Comparison of ENCODE assay signal across 8 cellular contexts in the genomic region with DNA sequence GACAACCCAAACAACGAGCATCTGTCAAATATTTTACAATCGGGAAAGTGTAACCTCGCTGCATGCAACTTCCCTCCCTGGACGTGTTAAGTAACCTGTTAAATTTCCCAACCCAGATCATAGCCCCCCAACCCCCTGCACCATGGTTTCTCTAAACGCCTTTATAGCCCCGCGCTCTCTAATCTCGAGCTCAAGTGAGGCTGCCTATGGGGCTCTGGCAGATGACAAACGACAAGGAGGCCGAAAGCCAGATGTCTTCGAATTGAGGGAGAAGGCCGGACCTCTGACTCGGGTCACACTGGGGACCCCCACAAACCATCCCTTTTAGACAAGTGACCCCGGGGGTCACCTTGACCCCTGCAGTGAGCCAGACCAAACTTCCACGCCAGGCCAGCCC. TPM values are rescaled to one million over a fixed set of nuclear protein-coding genes. Genes with fewer than 3 reads are reported as not detected.
DNase-seq lines count a peak whose midpoint lies in the region; ATAC-seq, FAIRE-seq and TF ChIP-seq lines count a peak whose summit lies in the region.

No MANE protein-coding gene starts in this region.

- H3K27me3 ChIP-seq in right atrium auricular region (no peaks in the 10 kb centered on the region), skeletal muscle tissue (ENCODE audit: control insufficient read depth in 3 of 3, insufficient read depth in 3 of 3, low read length in 3 of 3) (no peaks in the 10 kb centered on the region)

- H3K36me3 Mint-ChIP-seq in HFFc6 (ENCODE audit: low read depth): peaks cover 11% of the 10 kb centered on the region; the same call in 1 of the 2 replicates
- peaks cover 14% of the 10 kb centered on the region for H3K36me3 Mint-ChIP-seq in activated CD8-positive, alpha-beta T cell treated with anti-CD3 and anti-CD28 coated beads for 36 hours (ENCODE audit: low read depth)

- peak overlapping the region; percentile 94 to 95 for H3K4me3 ChIP-seq in right atrium auricular region
- H3K4me3 ChIP-seq in skeletal muscle tissue (ENCODE audit: low read length in 3 of 3): peak overlapping the region; percentile 93 to 99 (median 99)

- no peak for DNase-seq in HFFc6
- peak; percentile 16 for DNase-seq in activated CD8-positive, alpha-beta T cell treated with anti-CD3 and anti-CD28 coated beads for 36 hours
- DNase-seq in right atrium auricular region (ENCODE audit: low spot score): no peak
- DNase-seq in urothelium cell line (ENCODE audit: low spot score): no peak
- DNase-seq in kidney tubule cell (ENCODE audit: low spot score): no peak
- no peak for DNase-seq in NCI-H1048 (lab: John Stamatoyannopoulos, UW)

- peaks cover 7% of the 10 kb centered on the region for H3K27me3 Mint-ChIP-seq in HFFc6 (ENCODE audit: insufficient read depth)
- no peaks in the 10 kb centered on the region for H3K27me3 Mint-ChIP-seq in activated CD8-positive, alpha-beta T cell treated with anti-CD3 and anti-CD28 coated beads for 36 hours

- no peaks in the 10 kb centered on the region for H3K9me3 ChIP-seq in right atrium auricular region
- no peaks in the 10 kb centered on the region for H3K9me3 ChIP-seq in skeletal muscle tissue (ENCODE audit: control insufficient read depth in 3 of 3, low read length in 3 of 3)

- POLR2A ChIA-PET in activated CD8-positive, alpha-beta T cell treated with anti-CD3 and anti-CD28 coated beads for 36 hours (lab: Charles Lee): interaction anchor here (1.0 to 1.7 kb wide), 3 partner anchors 8 to 17 kb away, joined by 3 to 4 read pairs (median 3); no protein-coding TSS in a partner anchor

- CTCF ChIA-PET in activated CD8-positive, alpha-beta T cell treated with anti-CD3 and anti-CD28 coated beads for 36 hours (lab: Charles Lee): interaction anchor here (1.0 to 1.5 kb wide), 6 partner anchors 133 to 507 kb away, joined by 3 to 5 read pairs (median 3); partner anchors contain the start of gene KCNG3

- peak overlapping the region; percentile 97 to 99 (median 99) for H3K9ac ChIP-seq in skeletal muscle tissue (ENCODE audit: low read depth in 1 of 3, low read length in 3 of 3)

- H3K9me3 Mint-ChIP-seq in HFFc6: no peaks in the 10 kb centered on the region
- no peaks in the 10 kb centered on the region for H3K9me3 Mint-ChIP-seq in activated CD8-positive, alpha-beta T cell treated with anti-CD3 and anti-CD28 coated beads for 36 hours

- H3K4me3 Mint-ChIP-seq in HFFc6: peak overlapping the region; percentile 93
- H3K4me3 Mint-ChIP-seq in activated CD8-positive, alpha-beta T cell treated with anti-CD3 and anti-CD28 coated beads for 36 hours: peak overlapping the region; percentile 89

- intact Hi-C loops in activated CD8-positive, alpha-beta T cell treated with anti-CD3 and anti-CD28 coated beads for 36 hours (cut with micrococcal nuclease): loop anchor here (5.0 kb wide), 1 partner anchor 263 kb away; no protein-coding TSS in a partner anchor

- TF ChIP-seq CTCF in HFFc6 (IDR thresholded peaks at IDR 0.05) (no peak), right atrium auricular region (IDR thresholded peaks at IDR 0.05) (no peak)
- TF ChIP-seq CTCF in activated CD8-positive, alpha-beta T cell treated with anti-CD3 and anti-CD28 coated beads for 36 hours (IDR thresholded peaks at IDR 0.05): no peak

- H3K4me1 ChIP-seq in right atrium auricular region: peaks cover 0 to 38% of the 10 kb centered on the region in 2 donors
- peaks cover 18 to 29% (median 25%) of the 10 kb centered on the region in 3 donors for H3K4me1 ChIP-seq in skeletal muscle tissue (ENCODE audit: control insufficient read depth in 3 of 3, insufficient read depth in 3 of 3, low read length in 3 of 3)

- H3K36me3 ChIP-seq in right atrium auricular region (no peaks in the 10 kb centered on the region), skeletal muscle tissue (ENCODE audit: control insufficient read depth in 3 of 3, insufficient read depth in 3 of 3, low read length in 3 of 3) (peaks cover 0 to 2% (median 0%) of the 10 kb centered on the region in 3 donors)

- peaks cover 45% of the 10 kb centered on the region for H3K4me1 Mint-ChIP-seq in HFFc6 (ENCODE audit: low read depth)
- H3K4me1 Mint-ChIP-seq in activated CD8-positive, alpha-beta T cell treated with anti-CD3 and anti-CD28 coated beads for 36 hours (ENCODE audit: low read depth): peaks cover 48% of the 10 kb centered on the region

- peak overlapping the region; percentile 99 for H3K27ac Mint-ChIP-seq in HFFc6
- H3K27ac Mint-ChIP-seq in activated CD8-positive, alpha-beta T cell treated with anti-CD3 and anti-CD28 coated beads for 36 hours: peak overlapping the region; percentile 99

- H3K27ac ChIP-seq in right atrium auricular region: peak overlapping the region; percentile 94 to 95
- H3K27ac ChIP-seq in skeletal muscle tissue (ENCODE audit: low read depth, low read length): peak overlapping the region; percentile 95

- no peak for ATAC-seq in activated CD8-positive, alpha-beta T cell treated with anti-CD3 and anti-CD28 coated beads for 36 hours
- no peak for ATAC-seq in HG03354 (IDR thresholded peaks at IDR 0.05; ENCODE audit: poor library complexity, severe bottlenecking, unreplicated experiment)

- no peak for FAIRE-seq in urothelium cell line (lab: Jason Lieb, UNC)

RNA-seq across cellular contexts. Expression of gene COX7A2L, which starts 0.5 kb away (rescaled TPM):
- total RNA-seq in HFFc6 (2021; fragmentation: NEBNext Ultra II Directional; extraction: Animal tissue kit (Norgen Biotek cat#: 25700)): 100 to 1,000 TPM; 118 to 130 (median 125) TPM
- total RNA-seq in activated CD8-positive, alpha-beta T cell treated with anti-CD3 and anti-CD28 coated beads for 36 hours: 100 to 1,000 TPM; 113 to 115 TPM
- total RNA-seq in right atrium auricular region (100 to 1,000 TPM in 1 of 2 donors, 10 to 100 TPM in 1; 96.0 to 132 TPM), skeletal muscle tissue (180 TPM)
